Comparison of ENCODE assay signal across 14 cellular contexts in genomic region chr3:59262076-59262498, GRCh38.
DNase-seq lines count a peak whose midpoint lies in the region; ATAC-seq, FAIRE-seq and TF ChIP-seq lines count a peak whose summit lies in the region.
"Had no signal": no experiment of that assay in that cellular context is flagged by ENCODE, and none has a peak within 500 bp of the region (broad histone marks: within the 10 kb centered on the region; RNA-seq: fewer than 3 reads in every experiment).

No MANE protein-coding gene starts in this region.

- H3K4me1 ChIP-seq in GM12878 (ENCODE audit: control insufficient read depth, insufficient read depth, low read length) (peaks cover 3% of the 10 kb centered on the region; the same call in 1 of the 2 replicates), trophoblast cell (ENCODE audit: control insufficient read depth in 1 of 2, insufficient read depth in 2 of 2, low read length in 2 of 2) (peaks cover 0 to 2% of the 10 kb centered on the region in 2 experiments)
- H3K4me1 ChIP-seq: suprapubic skin had no signal

- no peak overlapping the region for H3K14ac ChIP-seq in trophoblast cell (ENCODE audit: low read length)

- RAD21 ChIA-PET in GM12878 (lab: Charles Lee; ENCODE audit: unreplicated experiment): interaction anchor here (0.8 to 4.7 kb wide), 10 partner anchors 10 to 596 kb away, joined by 3 to 30 read pairs (median 4); no protein-coding TSS in a partner anchor

- H3K9me3 ChIP-seq in GM12878 (replicated peaks; ENCODE audit: control insufficient read depth, insufficient read depth, low read length) (peaks cover 3% of the 10 kb centered on the region; the same call in 2 of the 3 replicates), trophoblast cell (ENCODE audit: insufficient read depth, low read depth, low read length) (no peaks in the 10 kb centered on the region)
- H3K9me3 ChIP-seq: neutrophil, suprapubic skin had no signal

- BruUV-seq in GM12878 (replicated peaks; lab: Mats Ljungman, UMichigan): no TSS peak

- SMC1A ChIA-PET in GM12878 (lab: Charles Lee; ENCODE audit: uncharacterized antibody, unreplicated experiment): interaction anchor here (0.8 to 5.1 kb wide), 17 partner anchors 8 to 632 kb away, joined by 3 to 42 read pairs (median 5); no protein-coding TSS in a partner anchor

- CTCF ChIA-PET in GM12878 (lab: Yijun Ruan, JAX): interaction anchor here (0.6 to 2.2 kb wide), 7 partner anchors 15 to 595 kb away, joined by 3 to 12 read pairs (median 4); no protein-coding TSS in a partner anchor

- no peaks in the 10 kb centered on the region for H3K27me3 ChIP-seq in GM12878 (replicated peaks in 1 of 2; ENCODE audit: control insufficient read depth in 2 of 2, insufficient read depth in 2 of 2, low read length in 1 of 2)
- no peaks in the 10 kb centered on the region for H3K27me3 ChIP-seq in H7 (ENCODE audit: control insufficient read depth, insufficient read depth, low read length)
- no peaks in the 10 kb centered on the region for H3K27me3 ChIP-seq in trophoblast cell (ENCODE audit: insufficient read depth, low read length)
- H3K27me3 ChIP-seq: neutrophil, suprapubic skin had no signal

- H3K4me3 ChIP-seq in GM12878 (no peak overlapping the region), H7 (ENCODE audit: insufficient read depth, low read depth, low read length) (no peak overlapping the region), trophoblast cell (ENCODE audit: low read depth, low read length) (no peak overlapping the region)
- H3K4me3 ChIP-seq: suprapubic skin had no signal

- no peak overlapping the region for H2BK12ac ChIP-seq in trophoblast cell (ENCODE audit: low read length)

- H4K91ac ChIP-seq in trophoblast cell (ENCODE audit: low read depth, low read length): no peak overlapping the region

- no peak overlapping the region for H3K23ac ChIP-seq in trophoblast cell (ENCODE audit: low read length)

- no peak for TF ChIP-seq POLR2A in GM12878 (IDR thresholded peaks at IDR 0.05; ENCODE audit: low read depth, low read length)

- no peak overlapping the region for H4K8ac ChIP-seq in trophoblast cell (ENCODE audit: low read depth, low read length)

- H4K12ac ChIP-seq in trophoblast cell (ENCODE audit: low read depth, low read length): no peak overlapping the region

- peak; percentile 90 for FAIRE-seq in GM12878 (lab: Jason Lieb, UNC)
- FAIRE-seq: keratinocyte, TTC549 had no signal

- H3K4me2 ChIP-seq in GM12878 (ENCODE audit: control insufficient read depth, insufficient read depth): peak overlapping the region; percentile 44; the same call in 1 of the 2 replicates
- no peak overlapping the region for H3K4me2 ChIP-seq in trophoblast cell (ENCODE audit: low read length)

- H3K27ac ChIP-seq in GM12878 (ENCODE audit: control insufficient read depth, insufficient read depth) (no peak overlapping the region), trophoblast cell (ENCODE audit: low read depth, low read length) (no peak overlapping the region)
- H3K27ac ChIP-seq: neutrophil, suprapubic skin had no signal

- no peak overlapping the region for H2BK5ac ChIP-seq in trophoblast cell (ENCODE audit: low read depth, low read length, poor library complexity)

- no peak overlapping the region for H2AK5ac ChIP-seq in trophoblast cell (ENCODE audit: low read length)

- POLR2A ChIA-PET in GM12878 (lab: Charles Lee): interaction anchor here (1.3 to 1.5 kb wide), 2 partner anchors 17 to 26 kb away, joined by 3 to 4 read pairs; no protein-coding TSS in a partner anchor

- no peak overlapping the region for H3K4ac ChIP-seq in trophoblast cell (ENCODE audit: low read depth, low read length)

- no peaks in the 10 kb centered on the region for H3K79me2 ChIP-seq in GM12878 (ENCODE audit: control insufficient read depth, insufficient read depth, low read length)
- no peaks in the 10 kb centered on the region for H3K79me2 ChIP-seq in trophoblast cell (ENCODE audit: control insufficient read depth, insufficient read depth, low read length, poor library complexity)

- peak; percentile 69 for DNase-seq in GM12878 (ENCODE audit: low read depth, low spot score)
- DNase-seq in KG1 (lab: John Stamatoyannopoulos, UW): no peak
- no peak for DNase-seq in H7
- no peak for DNase-seq in trophoblast cell
- no peak for DNase-seq in T-helper 1 cell
- DNase-seq: central memory CD4-positive, alpha-beta T cell; NCI-H82 had no signal

- in situ Hi-C loops in GM12878 (cut with MboI): no loop called here

- no peak overlapping the region for H2BK120ac ChIP-seq in trophoblast cell (ENCODE audit: insufficient read depth, low read length, poor library complexity)

- no peak for TF ChIP-seq CTCF in GM12878 (IDR thresholded peaks at IDR 0.05 in 2 of 3, conservative IDR thresholded peaks at IDR 0.05 in 1 of 3; ENCODE audit: control insufficient read depth in 2 of 3, extremely low read depth in 1 of 3, insufficient read depth in 1 of 3, low read depth in 3 of 3, low read length in 3 of 3)

- no peak overlapping the region for H3K18ac ChIP-seq in trophoblast cell (ENCODE audit: low read length)

- H3K9ac ChIP-seq in GM12878 (ENCODE audit: control insufficient read depth, insufficient read depth, low read length) (no peak overlapping the region), trophoblast cell (ENCODE audit: low read length) (no peak overlapping the region)

- ATAC-seq in GM18861 (IDR thresholded peaks at IDR 0.05; ENCODE audit: unreplicated experiment): peak; percentile 89
- ATAC-seq in GM21447 (IDR thresholded peaks at IDR 0.05; ENCODE audit: unreplicated experiment): peak; percentile 88
- peak; percentile 93 for ATAC-seq in HG03066 (IDR thresholded peaks at IDR 0.05; ENCODE audit: low read depth, unreplicated experiment)
- ATAC-seq in GM12878: peak; percentile 95

- TF ChIP-seq EP300 in GM12878 (IDR thresholded peaks at IDR 0.05; ENCODE audit: borderline replicate concordance in 1 of 2, control insufficient read depth in 1 of 2, low read depth in 2 of 2, low read length in 2 of 2): peak in 1 of 2 experiments; percentile 47; a peak in 1 of 4 replicates

- H3K79me1 ChIP-seq in trophoblast cell (ENCODE audit: low read length): peaks cover 6% of the 10 kb centered on the region

- H2AFZ ChIP-seq in GM12878 (ENCODE audit: control insufficient read depth, low read depth, low read length) (peak overlapping the region; percentile 10; the same call in 1 of the 2 replicates), trophoblast cell (ENCODE audit: insufficient read depth, low read length, poor library complexity) (no peak overlapping the region)

- WGBS in GM12878 (ENCODE audit: insufficient coverage, insufficient replicate concordance, low lambda C conversion rate, missing lambda C conversion rate): 2% methylated on average over 2 of the region's 2 CpGs
- no CpG with 5 or more reads among the region's 2 CpGs for WGBS in trophoblast cell (ENCODE audit: extremely low coverage, insufficient coverage, insufficient read length)

- intact Hi-C loops in GM12878 (cut with micrococcal nuclease; ENCODE audit: unreplicated experiment): loop anchor here (2.0 kb wide), 1 partner anchor 49 kb away; no protein-coding TSS in a partner anchor

- no peak for TF ChIP-seq RAD21 in GM12878 (IDR thresholded peaks at IDR 0.05; ENCODE audit: insufficient read depth, low read depth, low read length)

- H3K36me3 ChIP-seq in GM12878 (ENCODE audit: control insufficient read depth in 2 of 2, insufficient read depth in 2 of 2, low read length in 1 of 2) (no peaks in the 10 kb centered on the region), H7 (replicated peaks; ENCODE audit: control insufficient read depth, insufficient read depth, low read length) (no peaks in the 10 kb centered on the region), trophoblast cell (ENCODE audit: control insufficient read depth in 1 of 2, insufficient read depth in 2 of 2, low read length in 2 of 2) (no peaks in the 10 kb centered on the region)
- H3K36me3 ChIP-seq: neutrophil, suprapubic skin had no signal

- H4K20me1 ChIP-seq in GM12878 (ENCODE audit: control insufficient read depth, insufficient read depth): no peaks in the 10 kb centered on the region

TF ChIP-seq in GM12878, 131 proteins besides CTCF, POLR2A, EP300 and RAD21 (continues in another document):
- TF ChIP-seq CEBPZ (IDR thresholded peaks at IDR 0.05; ENCODE audit: low read depth, low read length): no peak
- TF ChIP-seq NFIC (IDR thresholded peaks at IDR 0.05; ENCODE audit: low read depth, low read length): no peak
- peak; percentile 30; the same call in 1 of the 2 replicates for TF ChIP-seq EED (IDR thresholded peaks at IDR 0.05; ENCODE audit: low read depth)
- TF ChIP-seq EGR1 (IDR thresholded peaks at IDR 0.05; ENCODE audit: borderline replicate concordance in 1 of 2, low read depth in 2 of 2, low read length in 2 of 2): no peak
- no peak for TF ChIP-seq YBX1 (IDR thresholded peaks at IDR 0.05)
- TF ChIP-seq JUND (IDR thresholded peaks at IDR 0.05; ENCODE audit: low read depth, low read length): no peak
- TF ChIP-seq CBX3 (IDR thresholded peaks at IDR 0.05; ENCODE audit: borderline replicate concordance, low read depth): no peak
- TF ChIP-seq CHD1 (IDR thresholded peaks at IDR 0.05; ENCODE audit: low read depth, low read length): no peak
- TF ChIP-seq MYB (IDR thresholded peaks at IDR 0.05; ENCODE audit: borderline replicate concordance, low read depth, low read length): no peak
- no peak for TF ChIP-seq FOXM1 (IDR thresholded peaks at IDR 0.05; ENCODE audit: low read depth, low read length)
- no peak for TF ChIP-seq BMI1 (IDR thresholded peaks at IDR 0.05; ENCODE audit: borderline replicate concordance)
